ENCODE assay signal across 8 cellular contexts in genomic region chr4:23889814-23890269, GRCh38. TPM values are rescaled to one million over a fixed set of nuclear protein-coding genes. Genes with fewer than 3 reads are reported as not detected.
DNase-seq lines count a peak whose midpoint lies in the region; ATAC-seq and TF ChIP-seq lines count a peak whose summit lies in the region.

Gene PPARGC1A (minus strand): TSS chr4:23890047. CDS start chr4:23889957, 90 bp downstream.

- H3K9me3 ChIP-seq in MG63: no peaks in the 10 kb centered on the region
- no peaks in the 10 kb centered on the region for H3K9me3 ChIP-seq in heart left ventricle
- no peaks in the 10 kb centered on the region for H3K9me3 ChIP-seq in parathyroid adenoma (ENCODE audit: control insufficient read depth, low read length)

- TF ChIP-seq POLR2A in heart left ventricle (IDR thresholded peaks at IDR 0.05): peak in 1 of 2 donors; percentile 84

- TF ChIP-seq CTCF in heart left ventricle (IDR thresholded peaks at IDR 0.05) (no peak), parathyroid adenoma (IDR thresholded peaks at IDR 0.05) (no peak)

- peak within 1 kb of the TSS; percentile 84 for H3K9ac ChIP-seq in parathyroid adenoma

- H3K4me1 Mint-ChIP-seq in activated naive CD8-positive, alpha-beta T cell treated with anti-CD3 and anti-CD28 coated beads for 36 hours: peaks cover 11% of the 10 kb centered on the region
- no peaks in the 10 kb centered on the region for H3K4me1 Mint-ChIP-seq in activated T-helper 2 cell treated with anti-CD3 and anti-CD28 coated beads, Interferon-gamma antibody, Interleukin-2, Interleukin-4, amounts not matched to agents 10 μg/mL and 5 μg/mL and 100 μg/mL, durations not matched to agents 14 hours and 24 hours and 36 hours (ENCODE audit: low read depth)

- H3K36me3 Mint-ChIP-seq in activated naive CD8-positive, alpha-beta T cell treated with anti-CD3 and anti-CD28 coated beads for 36 hours: no peaks in the 10 kb centered on the region
- no peaks in the 10 kb centered on the region for H3K36me3 Mint-ChIP-seq in activated T-helper 2 cell treated with anti-CD3 and anti-CD28 coated beads, Interferon-gamma antibody, Interleukin-2, Interleukin-4, amounts not matched to agents 10 μg/mL and 5 μg/mL and 100 μg/mL, durations not matched to agents 14 hours and 24 hours and 36 hours (ENCODE audit: low read depth)

- peaks cover 6% of the 10 kb centered on the region for H3K79me2 ChIP-seq in parathyroid adenoma

- H2AFZ ChIP-seq in parathyroid adenoma: peak within 1 kb of the TSS; percentile 69

- peak within 1 kb of the TSS; percentile 41 for H3K4me3 Mint-ChIP-seq in activated naive CD8-positive, alpha-beta T cell treated with anti-CD3 and anti-CD28 coated beads for 36 hours
- no peak within 1 kb of the TSS for H3K4me3 Mint-ChIP-seq in activated T-helper 2 cell treated with anti-CD3 and anti-CD28 coated beads, Interferon-gamma antibody, Interleukin-2, Interleukin-4, amounts not matched to agents 10 μg/mL and 5 μg/mL and 100 μg/mL, durations not matched to agents 14 hours and 24 hours and 36 hours (ENCODE audit: low read depth)

- intact Hi-C loops in heart left ventricle (cut with DNase I): loop anchor here in 7 of 10 donors (1.0 to 10.0 kb wide), 6 partner anchors 39 to 357 kb away; no protein-coding TSS in a partner anchor
- intact Hi-C loops in activated T-helper 2 cell treated with anti-CD3 and anti-CD28 coated beads, Interferon-gamma antibody, Interleukin-2, Interleukin-4, amounts not matched to agents 10 μg/mL and 5 μg/mL and 100 μg/mL, durations not matched to agents 14 hours and 24 hours and 36 hours (cut with micrococcal nuclease): no loop called here

- 0 to 5% (median 0%) methylated on average over 9 of the region's 9 CpGs for WGBS in heart left ventricle, 4 donors

- no peak within 1 kb of the TSS for H3K27ac Mint-ChIP-seq in activated naive CD8-positive, alpha-beta T cell treated with anti-CD3 and anti-CD28 coated beads for 36 hours
- no peak within 1 kb of the TSS for H3K27ac Mint-ChIP-seq in activated T-helper 2 cell treated with anti-CD3 and anti-CD28 coated beads, Interferon-gamma antibody, Interleukin-2, Interleukin-4, amounts not matched to agents 10 μg/mL and 5 μg/mL and 100 μg/mL, durations not matched to agents 14 hours and 24 hours and 36 hours

- DNase-seq in MG63 (no peak), heart left ventricle (peak in 4 of 5 donors; percentile 73 to 82 (median 78))
- no peak for DNase-seq in activated naive CD8-positive, alpha-beta T cell treated with anti-CD3 and anti-CD28 coated beads for 36 hours
- DNase-seq in activated T-helper 2 cell treated with anti-CD3 and anti-CD28 coated beads, Interferon-gamma antibody, Interleukin-2, Interleukin-4, amounts not matched to agents 10 μg/mL and 5 μg/mL and 100 μg/mL, durations not matched to agents 14 hours and 24 hours and 36 hours (ENCODE audit: low spot score): no peak
- DNase-seq in activated naive CD4-positive, alpha-beta T cell (lab: John Stamatoyannopoulos, UW): no peak

- H3K27me3 ChIP-seq in MG63: no peaks in the 10 kb centered on the region
- no peaks in the 10 kb centered on the region for H3K27me3 ChIP-seq in heart left ventricle
- H3K27me3 ChIP-seq in parathyroid adenoma (ENCODE audit: control insufficient read depth, insufficient read depth, low read length): no peaks in the 10 kb centered on the region

- ATAC-seq in GM18867 (IDR thresholded peaks at IDR 0.05; ENCODE audit: unreplicated experiment): peak; percentile 85
- peak; percentile 91 to 95 (median 94) for ATAC-seq in heart left ventricle
- ATAC-seq in GM19324 (IDR thresholded peaks at IDR 0.05; ENCODE audit: low FRiP score, unreplicated experiment): no peak

- peak within 1 kb of the TSS; percentile 80 to 94 (median 86) for H3K27ac ChIP-seq in heart left ventricle
- H3K27ac ChIP-seq in parathyroid adenoma: peak within 1 kb of the TSS; percentile 98

- H3K4me1 ChIP-seq in heart left ventricle (peaks cover 0 to 14% (median under 1%) of the 10 kb centered on the region in 12 donors), parathyroid adenoma (peaks cover 17% of the 10 kb centered on the region)

- peak within 1 kb of the TSS; percentile 35 for H3K4me3 ChIP-seq in MG63
- H3K4me3 ChIP-seq in heart left ventricle: peak within 1 kb of the TSS; percentile 39 to 73 (median 58)
- H3K4me3 ChIP-seq in parathyroid adenoma (ENCODE audit: low read depth, low read length): peak within 1 kb of the TSS; percentile 95

- peaks cover 50% of the 10 kb centered on the region for H3K27me3 Mint-ChIP-seq in activated naive CD8-positive, alpha-beta T cell treated with anti-CD3 and anti-CD28 coated beads for 36 hours
- H3K27me3 Mint-ChIP-seq in activated T-helper 2 cell treated with anti-CD3 and anti-CD28 coated beads, Interferon-gamma antibody, Interleukin-2, Interleukin-4, amounts not matched to agents 10 μg/mL and 5 μg/mL and 100 μg/mL, durations not matched to agents 14 hours and 24 hours and 36 hours (ENCODE audit: low read depth): peaks cover 8% of the 10 kb centered on the region

- H3K36me3 ChIP-seq in MG63 (no peaks in the 10 kb centered on the region), heart left ventricle (no peaks in the 10 kb centered on the region), parathyroid adenoma (ENCODE audit: control insufficient read depth, insufficient read depth, low read length) (no peaks in the 10 kb centered on the region)

- peak within 1 kb of the TSS; percentile 75 for H3K4me2 ChIP-seq in parathyroid adenoma (ENCODE audit: low read length)

- no peaks in the 10 kb centered on the region for H3K9me3 Mint-ChIP-seq in activated naive CD8-positive, alpha-beta T cell treated with anti-CD3 and anti-CD28 coated beads for 36 hours
- no peaks in the 10 kb centered on the region for H3K9me3 Mint-ChIP-seq in activated T-helper 2 cell treated with anti-CD3 and anti-CD28 coated beads, Interferon-gamma antibody, Interleukin-2, Interleukin-4, amounts not matched to agents 10 μg/mL and 5 μg/mL and 100 μg/mL, durations not matched to agents 14 hours and 24 hours and 36 hours

RNA-seq across cellular contexts. Expression of gene PPARGC1A, which starts in this region (rescaled TPM):
- not detected in 2 replicates for total RNA-seq in MG63 (2014; rRNA removed; shearing (Covaris generic); ENCODE audit: low replicate concordance)
- not detected for total RNA-seq in activated naive CD8-positive, alpha-beta T cell treated with anti-CD3 and anti-CD28 coated beads for 36 hours
- 100 to 1,000 TPM in 1 of 9 donors, 10 to 100 TPM in 8; 47.2 to 103 (median 84.4) TPM for total RNA-seq in heart left ventricle
- polyA plus RNA-seq in heart left ventricle: 10 to 100 TPM; 25.4 to 25.6 TPM
- total RNA-seq in activated T-helper 2 cell treated with anti-CD3 and anti-CD28 coated beads, Interferon-gamma antibody, Interleukin-2, Interleukin-4, amounts not matched to agents 10 μg/mL and 5 μg/mL and 100 μg/mL, durations not matched to agents 14 hours and 24 hours and 36 hours: not detected in 2 replicates

Comparison
In these comparisons a context has a peak if more than half of its experiments do, and no peak if none do; other contexts are left out.
1. RNA of gene PPARGC1A (total RNA-seq): 47.2 to 103 TPM in heart left ventricle; not detected in MG63, not detected in activated naive CD8-positive, alpha-beta T cell treated with anti-CD3 and anti-CD28 coated beads for 36 hours and not detected in activated T-helper 2 cell treated with anti-CD3 and anti-CD28 coated beads, Interferon-gamma antibody, Interleukin-2, Interleukin-4, amounts not matched to agents 10 μg/mL and 5 μg/mL and 100 μg/mL, durations not matched to agents 14 hours and 24 hours and 36 hours; every median in the first group is over 10 times any median in the second.
2. DNase-seq: peak in heart left ventricle (4 of 5); none in MG63 (single experiment), activated naive CD8-positive, alpha-beta T cell treated with anti-CD3 and anti-CD28 coated beads for 36 hours (single experiment), activated T-helper 2 cell treated with anti-CD3 and anti-CD28 coated beads, Interferon-gamma antibody, Interleukin-2, Interleukin-4, amounts not matched to agents 10 μg/mL and 5 μg/mL and 100 μg/mL, durations not matched to agents 14 hours and 24 hours and 36 hours (single experiment) and activated naive CD4-positive, alpha-beta T cell (0 of 4).
3. H3K4me3 ChIP-seq: peak in every context shown above with its lines; median percentile 95 in parathyroid adenoma; 58 in heart left ventricle; 35 in MG63.